Comparison of ENCODE assay signal across 22 cellular contexts in genomic region chr15:98835889-98836288, GRCh38.
"Had no signal": no experiment of that assay in that cellular context is flagged by ENCODE, and none has a peak within 500 bp of the region (broad histone marks: within the 10 kb centered on the region; RNA-seq: fewer than 3 reads in every experiment).

No MANE protein-coding gene starts in this region.

- H3K4me2 ChIP-seq: smooth muscle cell had no signal

- H3K36me3 ChIP-seq: gastrocnemius medialis, lower lobe of right lung, pancreas, right lobe of liver had no signal

- DNase-seq: dorsolateral prefrontal cortex; effector CD4-positive, alpha-beta T cell; foreskin fibroblast; gastrocnemius medialis; head of caudate nucleus; left ventricle myocardium superior; lower lobe of right lung; naive thymus-derived CD8-positive, alpha-beta T cell; nephron progenitor cell; pancreas; right lobe of liver; stimulated activated CD4-positive, alpha-beta T cell treated with anti-CD3 and anti-CD28 coated beads, Interleukin-12 subunit alpha, Interleukin-12 subunit beta, amount 100 ng/mL, for 4 hours; stimulated activated CD4-positive, alpha-beta T cell treated with anti-CD3 and anti-CD28 coated beads, Interleukin-1b, Interleukin-23, amount 100 ng/mL, for 48 hours; stimulated activated CD4-positive, alpha-beta T cell treated with anti-CD3 and anti-CD28 coated beads, Interleukin-4, amount 100 ng/mL, for 1 hour; stimulated activated CD8-positive, alpha-beta memory T cell treated with anti-CD3 and anti-CD28 coated beads, Interleukin-4, amount 100 ng/mL, for 48 hours; stimulated activated naive CD4-positive, alpha-beta T cell; stimulated activated naive CD8-positive, alpha-beta T cell treated with anti-CD3 and anti-CD28 coated beads, Interleukin-15, amount 100 ng/mL, for 72 hours; tibial artery had no signal

- H3K4me3 ChIP-seq: dorsolateral prefrontal cortex, gastrocnemius medialis, lower lobe of right lung, pancreas, right lobe of liver, smooth muscle cell, testis, tibial artery had no signal

- H3K27ac Mint-ChIP-seq: nephron progenitor cell; stimulated activated naive CD8-positive, alpha-beta T cell treated with anti-CD3 and anti-CD28 coated beads, Interleukin-15, amount 100 ng/mL, for 72 hours; type B pancreatic cell had no signal

- H3K4me3 Mint-ChIP-seq: naive thymus-derived CD8-positive, alpha-beta T cell; nephron progenitor cell; stimulated activated naive CD8-positive, alpha-beta T cell treated with anti-CD3 and anti-CD28 coated beads, Interleukin-15, amount 100 ng/mL, for 72 hours; type B pancreatic cell had no signal

- H3K27me3 ChIP-seq: dorsolateral prefrontal cortex, gastrocnemius medialis, pancreas, testis, tibial artery had no signal

- H3K27me3 Mint-ChIP-seq: naive thymus-derived CD8-positive, alpha-beta T cell; stimulated activated naive CD8-positive, alpha-beta T cell treated with anti-CD3 and anti-CD28 coated beads, Interleukin-15, amount 100 ng/mL, for 72 hours; type B pancreatic cell had no signal

- H3K4me1 ChIP-seq: lower lobe of right lung, right lobe of liver, testis had no signal

- H3K9me3 ChIP-seq: pancreas, testis had no signal

- H3K27ac ChIP-seq: dorsolateral prefrontal cortex, epithelial cell of prostate, gastrocnemius medialis, lower lobe of right lung, pancreas, right lobe of liver, testis, tibial artery had no signal
